ENCODE assay signal across 9 cellular contexts in the genomic region with DNA sequence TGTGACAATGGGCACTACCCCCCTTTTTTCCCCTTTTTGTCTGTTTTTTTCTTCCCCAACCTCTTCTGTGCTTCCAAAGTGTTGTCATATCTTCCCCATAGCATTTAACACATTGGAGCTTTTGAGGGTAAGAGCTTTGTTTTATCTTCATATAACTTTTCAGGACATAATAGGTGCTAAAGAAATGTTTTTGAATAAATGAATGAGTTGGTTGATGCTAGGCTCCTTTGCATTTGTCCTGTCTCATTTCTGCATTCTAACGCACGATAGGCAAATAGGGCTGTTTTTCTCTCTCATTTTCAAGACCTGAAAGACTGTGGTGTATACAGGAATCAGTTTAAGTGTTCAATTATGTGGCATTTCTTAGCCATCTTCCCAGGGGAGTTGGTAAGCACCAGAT. TPM values are rescaled to one million over a fixed set of nuclear protein-coding genes. Genes with fewer than 3 reads are reported as not detected.
DNase-seq lines count a peak whose midpoint lies in the region; ATAC-seq, FAIRE-seq and TF ChIP-seq lines count a peak whose summit lies in the region.
"Had no signal": no experiment of that assay in that cellular context is flagged by ENCODE, and none has a peak within 500 bp of the region (broad histone marks: within the 10 kb centered on the region; RNA-seq: fewer than 3 reads in every experiment).

No MANE protein-coding gene starts in this region.

- peak overlapping the region in 2 of 3 experiments; percentile 98 to 99; a peak in 3 of 7 replicates for H3K27ac Mint-ChIP-seq in H9
- H3K27ac Mint-ChIP-seq in activated T-helper 17 cell treated with anti-CD3 and anti-CD28 coated beads, Interleukin-2, amount 50 U/mL, for 72 hours = peak overlapping the region; percentile 73

- no peaks in the 10 kb centered on the region for H3K36me3 ChIP-seq in mesendoderm (ENCODE audit: control insufficient read depth, insufficient read depth, low read length)

- intact Hi-C loops in left ventricle myocardium superior (cut with micrococcal nuclease) = no loop called here

- no peak overlapping the region for H2BK20ac ChIP-seq in H9 (ENCODE audit: low read depth, low read length, poor library complexity, severe bottlenecking)

- no peak overlapping the region for H3K14ac ChIP-seq in H9 (ENCODE audit: insufficient read depth, low read length)

- no peak overlapping the region for H2AFZ ChIP-seq in H9 (ENCODE audit: low read length)

- no peak for FAIRE-seq in A549 (lab: Jason Lieb, UNC)

- H3K56ac ChIP-seq in H9 (ENCODE audit: insufficient read length, low read depth, low read length) (no peak overlapping the region), mesendoderm (ENCODE audit: low read length) (peak overlapping the region; percentile 91)

- no peaks in the 10 kb centered on the region for H3K9me3 ChIP-seq in A549
- no peaks in the 10 kb centered on the region for H3K9me3 ChIP-seq in H9 (ENCODE audit: control insufficient read depth, low read depth, low read length)
- H3K9me3 ChIP-seq: thyroid gland had no signal

- H3K18ac ChIP-seq in H9 (ENCODE audit: insufficient read length, low read depth, low read length) (no peak overlapping the region), mesendoderm (ENCODE audit: low read length) (no peak overlapping the region)

- H2BK15ac ChIP-seq in H9 (ENCODE audit: low read depth, low read length) (no peak overlapping the region), mesendoderm (replicated peaks; ENCODE audit: low read depth) (no peak overlapping the region)

- peak overlapping the region; percentile 88 for H3K9ac ChIP-seq in H9 (ENCODE audit: extremely low read depth, insufficient read length, low read length)
- H3K9ac ChIP-seq in mesendoderm (ENCODE audit: low read length) = peak overlapping the region; percentile 83

- 93% methylated on average over 2 of the region's 2 CpGs for WGBS in A549 (ENCODE audit: missing lambda C conversion rate)
- no CpG with 5 or more reads among the region's 2 CpGs for WGBS in H9 (ENCODE audit: extremely low coverage, insufficient read length, low lambda C conversion rate)
- WGBS in mesendoderm (ENCODE audit: extremely low coverage, insufficient coverage, low lambda C conversion rate) = no CpG with 5 or more reads among the region's 2 CpGs

- no peak for DNase-seq in A549 (ENCODE audit: low read depth in 1 of 2, low spot score in 1 of 2)
- DNase-seq in H9 = no peak
- DNase-seq in mesendoderm = no peak
- no peak for DNase-seq in omental fat pad (ENCODE audit: low spot score)
- DNase-seq in DMS153 (lab: John Stamatoyannopoulos, UW) = no peak
- no peak for DNase-seq in left ventricle myocardium superior
- no peak for DNase-seq in NCI-H1092 (lab: John Stamatoyannopoulos, UW)

- POLR2A ChIA-PET in A549 (lab: Yijun Ruan, JAX) = interaction anchor here (1.0 to 1.1 kb wide), 2 partner anchors 10 to 77 kb away, joined by 3 read pairs; a partner anchor contains a TSS

- H4K8ac ChIP-seq in H9 (replicated peaks; ENCODE audit: insufficient read length, low read depth, low read length) = peak overlapping the region; percentile 27
- H4K8ac ChIP-seq in mesendoderm (ENCODE audit: low read depth, low read length) = no peak overlapping the region

- no peak for TF ChIP-seq RAD21 in A549 (conservative IDR thresholded peaks at IDR 0.05 in 1 of 2, IDR thresholded peaks at IDR 0.05 in 1 of 2)

- ATAC-seq in A549 (no peak), omental fat pad (ENCODE audit: low FRiP score) (no peak), left ventricle myocardium superior (no peak)
- ATAC-seq in activated T-helper 17 cell treated with anti-CD3 and anti-CD28 coated beads, Interleukin-2, amount 50 U/mL, for 72 hours (replicated peaks) = no peak

- H2AK5ac ChIP-seq in H9 (ENCODE audit: insufficient read length, low read length) (no peak overlapping the region), mesendoderm (ENCODE audit: low read length) (no peak overlapping the region)

- H3K4me1 ChIP-seq in A549 (peaks cover 21% of the 10 kb centered on the region), H9 (ENCODE audit: insufficient read depth, low read length) (no peaks in the 10 kb centered on the region), mesendoderm (ENCODE audit: control insufficient read depth, low read depth, low read length) (peaks cover 6% of the 10 kb centered on the region)

- H3K4me1 Mint-ChIP-seq in H9 = peaks cover 27 to 36% of the 10 kb centered on the region in 2 experiments
- H3K4me1 Mint-ChIP-seq in activated T-helper 17 cell treated with anti-CD3 and anti-CD28 coated beads, Interleukin-2, amount 50 U/mL, for 72 hours = peaks cover 47% of the 10 kb centered on the region

- no peak for TF ChIP-seq POLR2A in A549 (IDR thresholded peaks at IDR 0.05; ENCODE audit: low read length)

- no peaks in the 10 kb centered on the region for H3K27me3 ChIP-seq in H9 (ENCODE audit: insufficient read depth, low read length)
- no peaks in the 10 kb centered on the region for H3K27me3 ChIP-seq in mesendoderm (ENCODE audit: insufficient read depth, low read length, poor library complexity)
- H3K27me3 ChIP-seq: thyroid gland had no signal

- no peak overlapping the region for H4K91ac ChIP-seq in H9 (ENCODE audit: insufficient read length, low read depth, low read length)

- no peak overlapping the region for H3K4ac ChIP-seq in H9 (ENCODE audit: low read depth, low read length)
- H3K4ac ChIP-seq in mesendoderm (ENCODE audit: low read depth, low read length) = peak overlapping the region; percentile 56

- H3K79me2 ChIP-seq in H9 (ENCODE audit: insufficient read depth, low read length) (peaks cover 9% of the 10 kb centered on the region; the same call in 1 of the 2 replicates), mesendoderm (ENCODE audit: control insufficient read depth, insufficient read depth, low read length) (peaks cover 28% of the 10 kb centered on the region)

- no peak for TF ChIP-seq EP300 in A549 (IDR thresholded peaks at IDR 0.05)

- peak overlapping the region; percentile 83 to 94 for H3K4me3 Mint-ChIP-seq in H9
- peak overlapping the region; percentile 89 for H3K4me3 Mint-ChIP-seq in activated T-helper 17 cell treated with anti-CD3 and anti-CD28 coated beads, Interleukin-2, amount 50 U/mL, for 72 hours

- H3K9me3 Mint-ChIP-seq in H9 = no peaks in the 10 kb centered on the region; a peak in 1 of 5 replicates
- H3K9me3 Mint-ChIP-seq in activated T-helper 17 cell treated with anti-CD3 and anti-CD28 coated beads, Interleukin-2, amount 50 U/mL, for 72 hours = no peaks in the 10 kb centered on the region

- H3T11ph ChIP-seq in H9 (ENCODE audit: low read length) = no peak overlapping the region

- H3K23ac ChIP-seq in H9 (ENCODE audit: insufficient read length, low read depth, low read length) (no peak overlapping the region), mesendoderm (ENCODE audit: low read length) (no peak overlapping the region)

- H3K27me3 Mint-ChIP-seq in H9 (ENCODE audit: low read depth) = no peaks in the 10 kb centered on the region
- H3K27me3 Mint-ChIP-seq in activated T-helper 17 cell treated with anti-CD3 and anti-CD28 coated beads, Interleukin-2, amount 50 U/mL, for 72 hours = no peaks in the 10 kb centered on the region

- H2BK5ac ChIP-seq in H9 (ENCODE audit: insufficient read length, low read length) (no peak overlapping the region), mesendoderm (ENCODE audit: low read length) (no peak overlapping the region)

- H4K5ac ChIP-seq in H9 (ENCODE audit: insufficient read length, low read depth, low read length) (peak overlapping the region; percentile 41), mesendoderm (ENCODE audit: low read length) (peak overlapping the region; percentile 76)

- no peaks in the 10 kb centered on the region for H4K20me1 ChIP-seq in H9 (ENCODE audit: control insufficient read depth, insufficient read depth, insufficient read length)

- peaks cover 12% of the 10 kb centered on the region for H3K23me2 ChIP-seq in H9 (ENCODE audit: insufficient read length, low read depth, low read length, poor library complexity, severe bottlenecking)

- no peak overlapping the region for H2BK120ac ChIP-seq in H9 (ENCODE audit: low read depth, low read length, poor library complexity, severe bottlenecking)
- no peak overlapping the region for H2BK120ac ChIP-seq in mesendoderm (ENCODE audit: low read depth, low read length)

- CTCF ChIA-PET in A549 (lab: Yijun Ruan, JAX) = interaction anchor here (0.6 to 3.9 kb wide), 9 partner anchors 9 to 1898 kb away, joined by 3 to 20 read pairs (median 4); no protein-coding TSS in a partner anchor

- peak overlapping the region; percentile 87 for H3K4me2 ChIP-seq in A549
- H3K4me2 ChIP-seq in H9 (ENCODE audit: insufficient read depth, insufficient read length, low read length) = peak overlapping the region; percentile 99
- peak overlapping the region; percentile 57 for H3K4me2 ChIP-seq in mesendoderm (ENCODE audit: low read length)

- TF ChIP-seq CTCF in A549 (IDR thresholded peaks at IDR 0.05) = no peak
- TF ChIP-seq CTCF in H9 (conservative IDR thresholded peaks at IDR 0.05) = no peak
- TF ChIP-seq CTCF in omental fat pad (IDR thresholded peaks at IDR 0.05) = no peak

- peak overlapping the region in 1 of 2 experiments; percentile 87; a peak in 2 of 6 replicates for H3K27ac ChIP-seq in A549
- peak overlapping the region; percentile 80 for H3K27ac ChIP-seq in H9 (ENCODE audit: insufficient read length, low read depth, low read length)
- H3K27ac ChIP-seq in mesendoderm (ENCODE audit: low read depth, low read length) = no peak overlapping the region

- H3K79me1 ChIP-seq in H9 (ENCODE audit: insufficient read depth, low read depth, low read length, poor library complexity, severe bottlenecking) (peaks cover 3% of the 10 kb centered on the region), mesendoderm (ENCODE audit: low read length) (peaks cover 23% of the 10 kb centered on the region)

- peaks cover 2 to 22% (median 17%) of the 10 kb centered on the region in 3 experiments; a peak in 6 of 7 replicates for H3K36me3 Mint-ChIP-seq in H9 (ENCODE audit: insufficient read depth in 1 of 3, low read depth in 3 of 3)
- peaks cover 37% of the 10 kb centered on the region for H3K36me3 Mint-ChIP-seq in activated T-helper 17 cell treated with anti-CD3 and anti-CD28 coated beads, Interleukin-2, amount 50 U/mL, for 72 hours (ENCODE audit: low read depth)

- H2BK12ac ChIP-seq in H9 (ENCODE audit: insufficient read length, low read depth, low read length) = no peak overlapping the region

- H3K4me3 ChIP-seq in A549 (no peak overlapping the region; the same call in 2 of the 3 replicates), mesendoderm (ENCODE audit: low read length) (no peak overlapping the region)

RNA-seq across cellular contexts. Expression of a gene that starts 0.8 kb away (rescaled TPM):
- polyA plus RNA-seq in A549 (2011; rRNA removed) (54.9 and 63.4 TPM in 2 replicates), A549 (2017; fragmentation: RNase III; extraction: RNeasy Plus Mini Kit Qiagen cat#74134 plus additional on column Dnase treatment) (29.4 to 34.3 TPM (median 33.4 TPM) in 3 replicates)
- polyA plus RNA-seq in A549 (2012; cell fraction: cytosol; rRNA removed) = 44.1 and 54.5 TPM in 2 replicates
- polyA plus RNA-seq in A549 (2012; cell fraction: nucleus; rRNA removed) = 76.0 and 92.4 TPM in 2 replicates
- polyA minus RNA-seq in A549 (2011; rRNA and poly(A)+ RNA removed) = 40.7 and 42.0 TPM in 2 replicates
- total RNA-seq in H9 (2021) (61.0 and 61.4 TPM in 2 replicates), omental fat pad (10 to 100 TPM; 13.8 to 36.9 (median 23.2) TPM), left ventricle myocardium superior (19.9 TPM)
- 10 to 100 TPM; 41.5 to 47.8 TPM for total RNA-seq in activated T-helper 17 cell treated with anti-CD3 and anti-CD28 coated beads, Interleukin-2, amount 50 U/mL, for 72 hours
- polyA plus RNA-seq in mesendoderm (2013, experiment 1 of 2) = 46.4 TPM
- polyA plus RNA-seq in mesendoderm (2013, experiment 2 of 2) = 47.1 TPM

RNA-seq across cellular contexts. Expression of a gene that starts 4.3 kb away (rescaled TPM):
- 51.3 and 56.0 TPM in 2 replicates for polyA plus RNA-seq in A549 (2011; rRNA removed)
- 27.7 and 33.0 TPM in 2 replicates for polyA plus RNA-seq in A549 (2012; cell fraction: cytosol; rRNA removed)
- 10.9 and 15.6 TPM in 2 replicates for polyA plus RNA-seq in A549 (2012; cell fraction: nucleus; rRNA removed)
- polyA plus RNA-seq in A549 (2017; fragmentation: RNase III; extraction: RNeasy Plus Mini Kit Qiagen cat#74134 plus additional on column Dnase treatment) = 20.9 to 27.4 TPM (median 27.3 TPM) in 3 replicates
- polyA minus RNA-seq in A549 (2011; rRNA and poly(A)+ RNA removed) = 16.4 and 16.9 TPM in 2 replicates
- 33.7 and 33.9 TPM in 2 replicates for total RNA-seq in H9 (2021)
- 10 to 100 TPM; 20.4 to 28.9 TPM for total RNA-seq in activated T-helper 17 cell treated with anti-CD3 and anti-CD28 coated beads, Interleukin-2, amount 50 U/mL, for 72 hours
- polyA plus RNA-seq in mesendoderm (2013, experiment 1 of 2) = 19.2 TPM
- polyA plus RNA-seq in mesendoderm (2013, experiment 2 of 2) = 19.9 TPM
- 10 to 100 TPM; 13.8 to 38.8 (median 17.9) TPM for total RNA-seq in omental fat pad
- total RNA-seq in left ventricle myocardium superior = 16.1 TPM
